8 cellular contexts compared by ENCODE assay signal in the genomic region with DNA sequence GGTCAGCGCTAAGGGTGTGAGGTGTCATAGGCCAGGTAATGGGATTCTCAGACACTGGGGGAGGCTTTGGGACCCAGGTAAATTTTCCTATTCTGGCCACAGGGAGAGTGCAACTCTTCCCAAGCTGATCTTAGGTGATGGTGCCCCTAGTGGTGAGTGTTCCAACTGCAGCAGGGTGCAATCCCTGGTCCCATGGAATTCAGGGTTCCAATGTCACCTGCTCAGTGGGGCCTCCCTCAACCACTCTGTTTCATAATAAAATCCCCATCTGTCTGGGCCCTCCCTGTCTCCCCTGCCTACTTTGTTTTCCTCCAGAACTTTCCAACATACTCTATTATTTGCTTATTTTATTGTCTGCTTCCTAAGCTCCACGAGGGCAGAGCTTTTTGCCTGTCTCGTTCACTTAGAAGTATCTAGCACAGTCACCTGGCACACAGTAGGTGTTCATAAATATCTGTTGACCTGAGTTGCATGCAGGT. TPM values are rescaled to one million over a fixed set of nuclear protein-coding genes. Genes with fewer than 3 reads are reported as not detected.
A peak's percentile ranks its signal among the peaks of the same experiment; 100 is the strongest.
DNase-seq lines count a peak whose midpoint lies in the region; ATAC-seq and TF ChIP-seq lines count a peak whose summit lies in the region.

No MANE protein-coding gene starts in this region.

- no peaks in the 10 kb centered on the region for H3K4me1 Mint-ChIP-seq in endothelial cell (ENCODE audit: unreplicated experiment)
- H3K4me1 Mint-ChIP-seq in natural killer cell treated with Interleukin-12 subunit alpha and Interleukin-12 subunit beta and Interleukin-15 and Interleukin-18, amount 100 ng/mL, for 72 hours (ENCODE audit: low read depth in 2 of 2), result peaks cover 14 to 19% of the 10 kb centered on the region in 2 donors

- no peak for ATAC-seq in natural killer cell treated with Interleukin-12 subunit alpha and Interleukin-12 subunit beta and Interleukin-15 and Interleukin-18, amount 100 ng/mL, for 72 hours

- no peaks in the 10 kb centered on the region for H3K36me3 Mint-ChIP-seq in endothelial cell (ENCODE audit: low read depth, unreplicated experiment)
- no peaks in the 10 kb centered on the region for H3K36me3 Mint-ChIP-seq in natural killer cell treated with Interleukin-12 subunit alpha and Interleukin-12 subunit beta and Interleukin-15 and Interleukin-18, amount 100 ng/mL, for 72 hours

- H3K4me3 Mint-ChIP-seq in endothelial cell (ENCODE audit: unreplicated experiment), result no peak overlapping the region
- no peak overlapping the region for H3K4me3 Mint-ChIP-seq in natural killer cell treated with Interleukin-12 subunit alpha and Interleukin-12 subunit beta and Interleukin-15 and Interleukin-18, amount 100 ng/mL, for 72 hours

- H3K9me3 Mint-ChIP-seq in endothelial cell (ENCODE audit: unreplicated experiment), result no peaks in the 10 kb centered on the region
- H3K9me3 Mint-ChIP-seq in natural killer cell treated with Interleukin-12 subunit alpha and Interleukin-12 subunit beta and Interleukin-15 and Interleukin-18, amount 100 ng/mL, for 72 hours, result no peaks in the 10 kb centered on the region

- no peak overlapping the region for H3K27ac Mint-ChIP-seq in endothelial cell (ENCODE audit: unreplicated experiment)
- H3K27ac Mint-ChIP-seq in natural killer cell treated with Interleukin-12 subunit alpha and Interleukin-12 subunit beta and Interleukin-15 and Interleukin-18, amount 100 ng/mL, for 72 hours, result no peak overlapping the region

- DNase-seq in DMS 273 (lab: John Stamatoyannopoulos, UW; ENCODE audit: unreplicated experiment) (peak; percentile 70), DMS 273 treated with DMSO at 0.1 percent for 48 hours (lab: John Stamatoyannopoulos, UW) (no peak), LHCN-M2 (ENCODE audit: low read depth) (peak; percentile 17), endothelial cell (ENCODE audit: low spot score) (peak; percentile 77), superior temporal gyrus (ENCODE audit: extremely low spot score) (peak; percentile 78), NCI-H526 treated with DMSO at 0.1 percent for 48 hours (lab: John Stamatoyannopoulos, UW) (no peak)
- DNase-seq in activated CD4-positive, alpha-beta T cell treated with anti-CD3 and anti-CD28 coated beads, Interleukin-2, amount 50 U/mL, for 48 hours, result peak; percentile 72 to 74
- DNase-seq in natural killer cell treated with Interleukin-12 subunit alpha and Interleukin-12 subunit beta and Interleukin-15 and Interleukin-18, amount 100 ng/mL, for 72 hours (ENCODE audit: low spot score), result peak; percentile 69

- TF ChIP-seq CTCF in endothelial cell (IDR thresholded peaks at IDR 0.05; ENCODE audit: unreplicated experiment), result peak; percentile 91

- H3K27me3 Mint-ChIP-seq in endothelial cell (ENCODE audit: unreplicated experiment), result peaks cover 7% of the 10 kb centered on the region
- no peaks in the 10 kb centered on the region for H3K27me3 Mint-ChIP-seq in natural killer cell treated with Interleukin-12 subunit alpha and Interleukin-12 subunit beta and Interleukin-15 and Interleukin-18, amount 100 ng/mL, for 72 hours

RNA-seq across cellular contexts. Expression of a gene that starts 2.9 kb away (rescaled TPM):
- not detected in 2 replicates for total RNA-seq in LHCN-M2 (2014; rRNA removed)
- polyA plus RNA-seq in LHCN-M2 (2012), result not detected
- 2.4 TPM for total RNA-seq in endothelial cell (ENCODE audit: unreplicated experiment)
- total RNA-seq in natural killer cell treated with Interleukin-12 subunit alpha and Interleukin-12 subunit beta and Interleukin-15 and Interleukin-18, amount 100 ng/mL, for 72 hours, result under 1 TPM; 0.17 to 0.75 TPM

RNA-seq across cellular contexts. Expression of a gene that starts 28.6 kb away (rescaled TPM):
- not detected in 2 replicates for total RNA-seq in LHCN-M2 (2014; rRNA removed)
- not detected for polyA plus RNA-seq in LHCN-M2 (2012)
- not detected for total RNA-seq in endothelial cell (ENCODE audit: unreplicated experiment)
- not detected for total RNA-seq in natural killer cell treated with Interleukin-12 subunit alpha and Interleukin-12 subunit beta and Interleukin-15 and Interleukin-18, amount 100 ng/mL, for 72 hours

Comparison
In these comparisons a context has a peak if more than half of its experiments do, and no peak if none do; other contexts are left out.
1. DNase-seq: peak in DMS 273 (single experiment), LHCN-M2 (single experiment), activated CD4-positive, alpha-beta T cell treated with anti-CD3 and anti-CD28 coated beads, Interleukin-2, amount 50 U/mL, for 48 hours (2 of 2), endothelial cell (single experiment), natural killer cell treated with Interleukin-12 subunit alpha and Interleukin-12 subunit beta and Interleukin-15 and Interleukin-18, amount 100 ng/mL, for 72 hours (single experiment) and superior temporal gyrus (single experiment); none in DMS 273 treated with DMSO at 0.1 percent for 48 hours (single experiment) and NCI-H526 treated with DMSO at 0.1 percent for 48 hours (single experiment).